In genomic region chr1:6868371-6869001, GRCh38 we compare ENCODE assay signal across 11 cellular contexts.
DNase-seq lines count a peak whose midpoint lies in the region; ATAC-seq and TF ChIP-seq lines count a peak whose summit lies in the region.
"Had no signal": no experiment of that assay in that cellular context is flagged by ENCODE, and none has a peak within 500 bp of the region (broad histone marks: within the 10 kb centered on the region; RNA-seq: fewer than 3 reads in every experiment).

No MANE protein-coding gene starts in this region.

- H3K4me3 ChIP-seq in SK-N-MC (0 out of 2 replicates have a peak overlapping the region, but pooled peaks have one; percentile 10), esophagus squamous epithelium (peak overlapping the region in 3 of 4 donors; percentile 1 to 35 (median 2)), osteoblast (ENCODE audit: insufficient read depth, low read length) (no peak overlapping the region), ascending aorta (peak overlapping the region in 1 of 2 donors; percentile 7)

- no peaks in the 10 kb centered on the region for H3K9me3 ChIP-seq in SK-N-MC (ENCODE audit: low read depth, low read length)
- H3K9me3 ChIP-seq in esophagus squamous epithelium = no peaks in the 10 kb centered on the region
- no peaks in the 10 kb centered on the region for H3K9me3 ChIP-seq in osteoblast (ENCODE audit: low read depth, low read length)
- no peaks in the 10 kb centered on the region for H3K9me3 ChIP-seq in ascending aorta

- H3K9ac ChIP-seq in SK-N-MC (ENCODE audit: insufficient read length) = no peak overlapping the region

- 21 to 24% methylated on average over 2 of the region's 2 CpGs for WGBS in esophagus squamous epithelium, 2 donors

- H3K79me2 ChIP-seq in osteoblast (ENCODE audit: insufficient read depth, low read length) = peaks cover 41% of the 10 kb centered on the region

- H2AFZ ChIP-seq in osteoblast (ENCODE audit: low read length) = no peak overlapping the region

- ATAC-seq in GM19351 (IDR thresholded peaks at IDR 0.05; ENCODE audit: unreplicated experiment) = peak; percentile 55
- no peak for ATAC-seq in activated CD4-positive, CD25-positive, alpha-beta regulatory T cell treated with anti-CD3 and anti-CD28 coated beads, Interleukin-2, amount 50 U/mL, for 24 hours

- peak overlapping the region; percentile 22; the same call in 1 of the 2 replicates for H3K27ac ChIP-seq in SK-N-MC
- H3K27ac ChIP-seq in esophagus squamous epithelium = peak overlapping the region; percentile 15 to 71 (median 50)
- H3K27ac ChIP-seq in osteoblast (ENCODE audit: low read depth, low read length) = peak overlapping the region; percentile 13
- peak overlapping the region in 1 of 2 donors; percentile 63 for H3K27ac ChIP-seq in ascending aorta

- no peaks in the 10 kb centered on the region for H4K20me1 ChIP-seq in osteoblast (ENCODE audit: insufficient read depth, low read length)

- H3K36me3 ChIP-seq in SK-N-MC (ENCODE audit: insufficient read depth, low read length) = no peaks in the 10 kb centered on the region
- H3K36me3 ChIP-seq in esophagus squamous epithelium = peaks cover 0 to 1% (median 0%) of the 10 kb centered on the region in 3 donors
- no peaks in the 10 kb centered on the region for H3K36me3 ChIP-seq in osteoblast (ENCODE audit: insufficient read depth, low read length)
- H3K36me3 ChIP-seq in ascending aorta = no peaks in the 10 kb centered on the region

- peak overlapping the region; percentile 42 for H3K4me2 ChIP-seq in osteoblast (ENCODE audit: insufficient read depth, low read length)

- intact Hi-C loops in esophagus squamous epithelium (cut with DNase I) (no loop called here), ascending aorta (cut with DNase I) (no loop called here)

- TF ChIP-seq POLR2A in esophagus squamous epithelium (IDR thresholded peaks at IDR 0.05) = no peak

- H3K4me1 ChIP-seq in esophagus squamous epithelium = peaks cover 0 to 48% (median 6%) of the 10 kb centered on the region in 3 donors
- H3K4me1 ChIP-seq in osteoblast (ENCODE audit: insufficient read depth, low read length) = peaks cover 49% of the 10 kb centered on the region
- peaks cover 9 to 41% of the 10 kb centered on the region in 2 donors for H3K4me1 ChIP-seq in ascending aorta

- DNase-seq in SK-N-MC (ENCODE audit: low read depth, low spot score) (no peak), esophagus squamous epithelium (lab: John Stamatoyannopoulos, UW) (no peak), osteoblast (ENCODE audit: insufficient read length, low spot score, missing footprints) (no peak), NCI-H146 (lab: John Stamatoyannopoulos, UW) (no peak), ascending aorta (ENCODE audit: low spot score in 2 of 2) (no peak), DMS153 treated with DMSO at 0.1 percent for 48 hours (lab: John Stamatoyannopoulos, UW; ENCODE audit: unreplicated experiment) (no peak)
- DNase-seq: HCEC 1CT; NCI-H2029 treated with DMSO at 0.1 percent for 48 hours; stimulated activated CD8-positive, alpha-beta memory T cell treated with anti-CD3 and anti-CD28 coated beads, Interleukin-4, amount 100 ng/mL, for 48 hours had no signal

- no peaks in the 10 kb centered on the region for H3K27me3 ChIP-seq in esophagus squamous epithelium
- H3K27me3 ChIP-seq in osteoblast (ENCODE audit: insufficient read depth, low read length) = no peaks in the 10 kb centered on the region
- H3K27me3 ChIP-seq in ascending aorta = no peaks in the 10 kb centered on the region

- TF ChIP-seq CTCF in esophagus squamous epithelium (IDR thresholded peaks at IDR 0.05) (no peak), osteoblast (IDR thresholded peaks at IDR 0.05; ENCODE audit: extremely low read depth, low read depth, low read length) (no peak), ascending aorta (IDR thresholded peaks at IDR 0.05) (no peak)
